Comparison of ENCODE assay signal across 1 cellular context in the genomic region with DNA sequence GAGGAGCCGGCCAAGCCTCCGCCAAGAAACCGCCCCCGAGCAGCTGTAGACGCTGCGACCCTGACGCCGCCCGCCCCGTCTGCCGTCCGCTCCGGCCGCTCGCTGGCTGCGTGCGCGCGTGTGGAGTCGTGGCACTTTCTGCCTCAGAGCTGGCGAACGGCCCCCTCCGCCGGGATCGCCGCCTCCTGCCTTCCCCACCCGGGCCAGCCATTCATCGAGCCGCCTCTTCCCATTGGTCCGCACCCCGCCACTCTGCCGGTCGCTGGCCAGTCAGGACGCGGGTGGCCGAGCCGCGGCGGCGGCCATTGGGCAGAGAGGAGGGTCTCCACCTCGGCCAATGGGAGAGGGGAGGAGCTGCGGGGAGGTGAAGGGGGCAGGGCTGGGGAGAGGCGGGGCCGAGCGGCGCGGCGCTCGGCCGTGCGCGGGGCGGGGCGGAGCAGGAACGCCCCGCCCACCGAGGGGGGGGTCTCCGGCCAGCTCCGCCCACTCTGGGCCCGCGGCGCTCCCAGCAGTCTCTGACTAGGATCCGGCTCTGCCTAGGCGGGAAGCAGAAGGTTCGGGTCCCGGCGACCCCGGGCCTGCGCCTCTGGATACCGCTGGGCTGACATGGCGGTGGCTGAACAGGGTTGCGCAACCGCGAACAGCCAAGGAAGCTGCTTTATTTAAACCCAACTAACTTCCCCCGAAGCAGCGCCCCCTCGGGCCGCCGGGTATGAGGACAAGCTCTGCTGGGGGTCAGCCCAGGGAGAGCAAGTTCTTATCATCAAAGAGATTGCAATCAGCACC.
TF ChIP-seq lines count a peak whose summit lies in the region.

A gene with protein sequence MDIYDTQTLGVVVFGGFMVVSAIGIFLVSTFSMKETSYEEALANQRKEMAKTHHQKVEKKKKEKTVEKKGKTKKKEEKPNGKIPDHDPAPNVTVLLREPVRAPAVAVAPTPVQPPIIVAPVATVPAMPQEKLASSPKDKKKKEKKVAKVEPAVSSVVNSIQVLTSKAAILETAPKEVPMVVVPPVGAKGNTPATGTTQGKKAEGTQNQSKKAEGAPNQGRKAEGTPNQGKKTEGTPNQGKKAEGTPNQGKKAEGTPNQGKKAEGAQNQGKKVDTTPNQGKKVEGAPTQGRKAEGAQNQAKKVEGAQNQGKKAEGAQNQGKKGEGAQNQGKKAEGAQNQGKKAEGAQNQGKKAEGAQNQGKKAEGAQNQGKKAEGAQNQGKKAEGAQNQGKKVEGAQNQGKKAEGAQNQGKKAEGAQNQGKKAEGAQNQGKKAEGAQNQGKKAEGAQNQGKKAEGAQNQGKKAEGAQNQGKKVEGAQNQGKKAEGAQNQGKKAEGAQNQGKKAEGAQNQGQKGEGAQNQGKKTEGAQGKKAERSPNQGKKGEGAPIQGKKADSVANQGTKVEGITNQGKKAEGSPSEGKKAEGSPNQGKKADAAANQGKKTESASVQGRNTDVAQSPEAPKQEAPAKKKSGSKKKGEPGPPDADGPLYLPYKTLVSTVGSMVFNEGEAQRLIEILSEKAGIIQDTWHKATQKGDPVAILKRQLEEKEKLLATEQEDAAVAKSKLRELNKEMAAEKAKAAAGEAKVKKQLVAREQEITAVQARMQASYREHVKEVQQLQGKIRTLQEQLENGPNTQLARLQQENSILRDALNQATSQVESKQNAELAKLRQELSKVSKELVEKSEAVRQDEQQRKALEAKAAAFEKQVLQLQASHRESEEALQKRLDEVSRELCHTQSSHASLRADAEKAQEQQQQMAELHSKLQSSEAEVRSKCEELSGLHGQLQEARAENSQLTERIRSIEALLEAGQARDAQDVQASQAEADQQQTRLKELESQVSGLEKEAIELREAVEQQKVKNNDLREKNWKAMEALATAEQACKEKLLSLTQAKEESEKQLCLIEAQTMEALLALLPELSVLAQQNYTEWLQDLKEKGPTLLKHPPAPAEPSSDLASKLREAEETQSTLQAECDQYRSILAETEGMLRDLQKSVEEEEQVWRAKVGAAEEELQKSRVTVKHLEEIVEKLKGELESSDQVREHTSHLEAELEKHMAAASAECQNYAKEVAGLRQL (N-terminal part only) (minus strand): TSS at position 140 of the 786 bp plus-strand sequence. CDS start 21,735 bp downstream, outside the sequence.

TF ChIP-seq in HepG2, 621 proteins besides CTCF, POLR2A, EP300 and RAD21 (continued from another document and continues in another):
- TF ChIP-seq SNAPC4 (CRISPR knock-in tag; IDR thresholded peaks at IDR 0.05): peak; percentile 89; the same call in 1 of the 2 replicates
- TF ChIP-seq GTF2F1 (IDR thresholded peaks at IDR 0.05; ENCODE audit: low read length): peak; percentile 75; the same call in 1 of the 2 replicates
- TF ChIP-seq, protein P1, sequence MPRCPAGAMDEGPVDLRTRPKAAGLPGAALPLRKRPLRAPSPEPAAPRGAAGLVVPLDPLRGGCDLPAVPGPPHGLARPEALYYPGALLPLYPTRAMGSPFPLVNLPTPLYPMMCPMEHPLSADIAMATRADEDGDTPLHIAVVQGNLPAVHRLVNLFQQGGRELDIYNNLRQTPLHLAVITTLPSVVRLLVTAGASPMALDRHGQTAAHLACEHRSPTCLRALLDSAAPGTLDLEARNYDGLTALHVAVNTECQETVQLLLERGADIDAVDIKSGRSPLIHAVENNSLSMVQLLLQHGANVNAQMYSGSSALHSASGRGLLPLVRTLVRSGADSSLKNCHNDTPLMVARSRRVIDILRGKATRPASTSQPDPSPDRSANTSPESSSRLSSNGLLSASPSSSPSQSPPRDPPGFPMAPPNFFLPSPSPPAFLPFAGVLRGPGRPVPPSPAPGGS (CRISPR knock-in tag; IDR thresholded peaks at IDR 0.05): peak; percentile 51; the same call in 1 of the 2 replicates
- peak; percentile 87 for TF ChIP-seq FOXO1 (CRISPR knock-in tag; IDR thresholded peaks at IDR 0.05)
- no peak; the same call in none of the 2 replicates for TF ChIP-seq TOE1 (CRISPR knock-in tag; IDR thresholded peaks at IDR 0.05)
- TF ChIP-seq ZNF75D (CRISPR knock-in tag; IDR thresholded peaks at IDR 0.05; ENCODE audit: borderline replicate concordance): no peak
- TF ChIP-seq, protein P2, sequence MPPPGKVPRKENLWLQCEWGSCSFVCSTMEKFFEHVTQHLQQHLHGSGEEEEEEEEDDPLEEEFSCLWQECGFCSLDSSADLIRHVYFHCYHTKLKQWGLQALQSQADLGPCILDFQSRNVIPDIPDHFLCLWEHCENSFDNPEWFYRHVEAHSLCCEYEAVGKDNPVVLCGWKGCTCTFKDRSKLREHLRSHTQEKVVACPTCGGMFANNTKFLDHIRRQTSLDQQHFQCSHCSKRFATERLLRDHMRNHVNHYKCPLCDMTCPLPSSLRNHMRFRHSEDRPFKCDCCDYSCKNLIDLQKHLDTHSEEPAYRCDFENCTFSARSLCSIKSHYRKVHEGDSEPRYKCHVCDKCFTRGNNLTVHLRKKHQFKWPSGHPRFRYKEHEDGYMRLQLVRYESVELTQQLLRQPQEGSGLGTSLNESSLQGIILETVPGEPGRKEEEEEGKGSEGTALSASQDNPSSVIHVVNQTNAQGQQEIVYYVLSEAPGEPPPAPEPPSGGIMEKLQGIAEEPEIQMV (CRISPR knock-in tag; IDR thresholded peaks at IDR 0.05; ENCODE audit: low read depth): peak; percentile 42; the same call in 1 of the 2 replicates
- TF ChIP-seq, protein P3, sequence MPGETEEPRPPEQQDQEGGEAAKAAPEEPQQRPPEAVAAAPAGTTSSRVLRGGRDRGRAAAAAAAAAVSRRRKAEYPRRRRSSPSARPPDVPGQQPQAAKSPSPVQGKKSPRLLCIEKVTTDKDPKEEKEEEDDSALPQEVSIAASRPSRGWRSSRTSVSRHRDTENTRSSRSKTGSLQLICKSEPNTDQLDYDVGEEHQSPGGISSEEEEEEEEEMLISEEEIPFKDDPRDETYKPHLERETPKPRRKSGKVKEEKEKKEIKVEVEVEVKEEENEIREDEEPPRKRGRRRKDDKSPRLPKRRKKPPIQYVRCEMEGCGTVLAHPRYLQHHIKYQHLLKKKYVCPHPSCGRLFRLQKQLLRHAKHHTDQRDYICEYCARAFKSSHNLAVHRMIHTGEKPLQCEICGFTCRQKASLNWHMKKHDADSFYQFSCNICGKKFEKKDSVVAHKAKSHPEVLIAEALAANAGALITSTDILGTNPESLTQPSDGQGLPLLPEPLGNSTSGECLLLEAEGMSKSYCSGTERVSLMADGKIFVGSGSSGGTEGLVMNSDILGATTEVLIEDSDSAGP (CRISPR knock-in tag; IDR thresholded peaks at IDR 0.05; ENCODE audit: borderline replicate concordance): peak; percentile 84
- peak; percentile 17; the same call in 1 of the 2 replicates for TF ChIP-seq MIER3 (CRISPR knock-in tag; IDR thresholded peaks at IDR 0.05; ENCODE audit: borderline replicate concordance)
- TF ChIP-seq SNAPC2 (CRISPR knock-in tag; IDR thresholded peaks at IDR 0.05): peak; percentile 73; the same call in 1 of the 2 replicates
- peak; percentile 73; the same call in 1 of the 2 replicates for TF ChIP-seq ZNF709 (CRISPR knock-in tag; IDR thresholded peaks at IDR 0.05)
- TF ChIP-seq, protein P4, sequence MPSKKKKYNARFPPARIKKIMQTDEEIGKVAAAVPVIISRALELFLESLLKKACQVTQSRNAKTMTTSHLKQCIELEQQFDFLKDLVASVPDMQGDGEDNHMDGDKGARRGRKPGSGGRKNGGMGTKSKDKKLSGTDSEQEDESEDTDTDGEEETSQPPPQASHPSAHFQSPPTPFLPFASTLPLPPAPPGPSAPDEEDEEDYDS (CRISPR knock-in tag; IDR thresholded peaks at IDR 0.05): peak; percentile 92
- TF ChIP-seq TFE3 (CRISPR knock-in tag; IDR thresholded peaks at IDR 0.05): peak; percentile 61; the same call in 1 of the 2 replicates
- no peak for TF ChIP-seq ZNF17 (CRISPR knock-in tag; IDR thresholded peaks at IDR 0.05)
- no peak for TF ChIP-seq MAFF (IDR thresholded peaks at IDR 0.05; ENCODE audit: low read depth, low read length)
- peak; percentile 64; the same call in 1 of the 2 replicates for TF ChIP-seq GATAD1 (CRISPR knock-in tag; IDR thresholded peaks at IDR 0.05)
- TF ChIP-seq ZNF12 (CRISPR knock-in tag; IDR thresholded peaks at IDR 0.05): peak; percentile 84
- no peak; the same call in 1 of the 2 replicates for TF ChIP-seq CREBL2 (CRISPR knock-in tag; IDR thresholded peaks at IDR 0.05; ENCODE audit: borderline replicate concordance)
- TF ChIP-seq RORA (CRISPR knock-in tag; IDR thresholded peaks at IDR 0.05): no peak
- no peak for TF ChIP-seq ZNF7 (CRISPR knock-in tag; IDR thresholded peaks at IDR 0.05)
- TF ChIP-seq, protein P5, sequence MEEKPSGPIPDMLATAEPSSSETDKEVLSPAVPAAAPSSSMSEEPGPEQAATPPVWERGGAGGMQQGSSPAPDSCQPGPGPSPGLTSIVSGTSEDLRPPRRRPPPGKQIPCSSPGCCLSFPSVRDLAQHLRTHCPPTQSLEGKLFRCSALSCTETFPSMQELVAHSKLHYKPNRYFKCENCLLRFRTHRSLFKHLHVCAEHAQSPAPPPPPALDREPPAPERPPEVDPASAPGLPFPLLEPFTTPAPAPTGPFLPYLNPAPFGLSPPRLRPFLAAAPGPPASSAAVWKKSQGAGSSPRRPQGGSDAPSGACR (CRISPR knock-in tag; IDR thresholded peaks at IDR 0.05): peak; percentile 95
- TF ChIP-seq AHDC1 (CRISPR knock-in tag; IDR thresholded peaks at IDR 0.05; ENCODE audit: borderline replicate concordance): no peak
- peak; percentile 76; the same call in 1 of the 2 replicates for TF ChIP-seq NR2F6 (IDR thresholded peaks at IDR 0.05)
- TF ChIP-seq NR2F6 (CRISPR knock-in tag; IDR thresholded peaks at IDR 0.05): peak; percentile 77
- TF ChIP-seq LCORL (IDR thresholded peaks at IDR 0.05): no peak
- no peak for TF ChIP-seq LCORL (CRISPR knock-in tag; IDR thresholded peaks at IDR 0.05)
